9 cellular contexts compared by ENCODE assay signal in the genomic region with DNA sequence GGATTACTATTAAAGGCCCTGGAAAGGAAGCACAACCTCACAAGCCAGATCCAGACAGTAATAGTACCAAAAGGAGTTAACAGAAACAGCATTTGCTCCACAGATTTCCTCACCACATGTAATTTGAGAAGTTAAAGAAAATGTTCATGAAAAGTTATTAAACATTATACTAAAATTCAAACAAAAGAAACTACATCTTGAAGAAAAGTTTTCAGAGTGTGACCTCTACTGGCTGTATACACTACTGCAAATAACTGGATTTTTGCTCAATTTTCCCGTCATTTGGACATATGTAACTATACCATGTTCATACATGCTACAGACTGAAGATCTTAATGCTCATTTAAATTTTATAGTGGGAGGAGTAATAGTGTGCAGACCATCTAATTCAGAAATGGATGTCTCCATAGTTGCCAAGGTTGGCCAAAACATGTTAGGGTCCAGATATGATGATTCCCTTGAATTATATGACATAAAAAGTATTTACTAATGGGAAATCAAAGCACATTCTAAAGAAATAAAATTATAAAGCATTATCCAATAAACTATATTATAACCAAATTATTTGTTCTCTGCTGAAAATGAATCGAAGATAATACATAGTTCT. TPM values are rescaled to one million over a fixed set of nuclear protein-coding genes. Genes with fewer than 3 reads are reported as not detected.
DNase-seq lines count a peak whose midpoint lies in the region; ATAC-seq and TF ChIP-seq lines count a peak whose summit lies in the region.
"Had no signal": no experiment of that assay in that cellular context is flagged by ENCODE, and none has a peak within 500 bp of the region (broad histone marks: within the 10 kb centered on the region; RNA-seq: fewer than 3 reads in every experiment).

No MANE protein-coding gene starts in this region.

- H3K36me3 Mint-ChIP-seq in stimulated activated effector memory CD8-positive, alpha-beta T cell treated with anti-CD3 and anti-CD28 coated beads, Interleukin-12 subunit alpha, Interleukin-12 subunit beta, amount 100 ng/mL, for 72 hours, result no peaks in the 10 kb centered on the region

- peaks cover 37% of the 10 kb centered on the region for H3K79me2 ChIP-seq in OCI-LY1 (ENCODE audit: insufficient read depth, low read length)

- H3K4me3 ChIP-seq in right atrium auricular region (no peak overlapping the region), right cardiac atrium (ENCODE audit: low read length) (no peak overlapping the region), OCI-LY1 (ENCODE audit: low read depth, low read length, poor library complexity, severe bottlenecking) (no peak overlapping the region), epithelial cell of proximal tubule (ENCODE audit: low read depth, low read length) (no peak overlapping the region)

- no peak overlapping the region for H3K4me2 ChIP-seq in OCI-LY1 (ENCODE audit: low read length)

- no peaks in the 10 kb centered on the region for H4K20me1 ChIP-seq in OCI-LY1 (ENCODE audit: insufficient read depth, low read length)

- H3K9me2 ChIP-seq in OCI-LY1 (ENCODE audit: low read depth, low read length), result no peaks in the 10 kb centered on the region

- no peaks in the 10 kb centered on the region for H3K9me3 ChIP-seq in right atrium auricular region
- no peaks in the 10 kb centered on the region for H3K9me3 ChIP-seq in right cardiac atrium (ENCODE audit: control insufficient read depth, low read length)
- no peaks in the 10 kb centered on the region for H3K9me3 ChIP-seq in OCI-LY1 (ENCODE audit: low read length)

- H3K27ac Mint-ChIP-seq in stimulated activated effector memory CD8-positive, alpha-beta T cell treated with anti-CD3 and anti-CD28 coated beads, Interleukin-12 subunit alpha, Interleukin-12 subunit beta, amount 100 ng/mL, for 72 hours, result peak overlapping the region; percentile 23

- H3K27ac ChIP-seq in right atrium auricular region (no peak overlapping the region), right cardiac atrium (ENCODE audit: low read length) (no peak overlapping the region), OCI-LY1 (ENCODE audit: low read depth, low read length, poor library complexity, severe bottlenecking) (no peak overlapping the region)

- DNase-seq in right atrium auricular region (ENCODE audit: low spot score) (no peak), right cardiac atrium (no peak), epithelial cell of proximal tubule (ENCODE audit: low read depth) (no peak), NCI-H226 (no peak), inferior parietal cortex (ENCODE audit: extremely low spot score) (no peak), omental fat pad (ENCODE audit: low spot score) (no peak)
- no peak for DNase-seq in stimulated activated effector memory CD8-positive, alpha-beta T cell treated with anti-CD3 and anti-CD28 coated beads, Interleukin-12 subunit alpha, Interleukin-12 subunit beta, amount 100 ng/mL, for 72 hours (ENCODE audit: low spot score in 2 of 2)

- intact Hi-C loops in right cardiac atrium (cut with DNase I), result loop anchor here in 2 of 4 donors (10.0 kb wide), 1 partner anchor 171 kb away; a partner anchor contains a TSS

- H3K9ac ChIP-seq in OCI-LY1 (ENCODE audit: low read length), result no peak overlapping the region

- H3K4me3 Mint-ChIP-seq in stimulated activated effector memory CD8-positive, alpha-beta T cell treated with anti-CD3 and anti-CD28 coated beads, Interleukin-12 subunit alpha, Interleukin-12 subunit beta, amount 100 ng/mL, for 72 hours, result no peak overlapping the region
- H3K4me3 Mint-ChIP-seq: central memory CD8-positive, alpha-beta T cell had no signal

- TF ChIP-seq CTCF in right atrium auricular region (IDR thresholded peaks at IDR 0.05) (peak; percentile 36 to 66), OCI-LY1 (IDR thresholded peaks at IDR 0.05; ENCODE audit: low read length) (peak; percentile 77), epithelial cell of proximal tubule (conservative IDR thresholded peaks at IDR 0.05; ENCODE audit: low read depth, low read length) (peak; percentile 67), omental fat pad (IDR thresholded peaks at IDR 0.05) (no peak)

- H3K9me3 Mint-ChIP-seq in stimulated activated effector memory CD8-positive, alpha-beta T cell treated with anti-CD3 and anti-CD28 coated beads, Interleukin-12 subunit alpha, Interleukin-12 subunit beta, amount 100 ng/mL, for 72 hours, result no peaks in the 10 kb centered on the region
- H3K9me3 Mint-ChIP-seq: central memory CD8-positive, alpha-beta T cell had no signal

- peaks cover 20% of the 10 kb centered on the region for H3K4me1 Mint-ChIP-seq in stimulated activated effector memory CD8-positive, alpha-beta T cell treated with anti-CD3 and anti-CD28 coated beads, Interleukin-12 subunit alpha, Interleukin-12 subunit beta, amount 100 ng/mL, for 72 hours

- ATAC-seq in right cardiac atrium, result no peak
- ATAC-seq in stimulated activated effector memory CD8-positive, alpha-beta T cell treated with anti-CD3 and anti-CD28 coated beads, Interleukin-12 subunit alpha, Interleukin-12 subunit beta, amount 100 ng/mL, for 72 hours, result no peak
- no peak for ATAC-seq in omental fat pad (ENCODE audit: low FRiP score)

- H3K27me3 ChIP-seq in right atrium auricular region (no peaks in the 10 kb centered on the region), right cardiac atrium (ENCODE audit: control insufficient read depth, insufficient read depth) (no peaks in the 10 kb centered on the region), OCI-LY1 (ENCODE audit: insufficient read depth, low read length) (no peaks in the 10 kb centered on the region)

- peaks cover 44% of the 10 kb centered on the region for H3K36me3 ChIP-seq in right atrium auricular region
- H3K36me3 ChIP-seq in OCI-LY1 (ENCODE audit: insufficient read depth, low read length), result peaks cover 67% of the 10 kb centered on the region

- no peaks in the 10 kb centered on the region for H3F3A ChIP-seq in OCI-LY1 (ENCODE audit: insufficient read depth, low read length)

- H3K4me1 ChIP-seq in right atrium auricular region (peaks cover 0 to 17% of the 10 kb centered on the region in 2 donors), right cardiac atrium (ENCODE audit: control insufficient read depth, insufficient read depth, low read length) (no peaks in the 10 kb centered on the region), OCI-LY1 (ENCODE audit: insufficient read depth, low read length, severe bottlenecking) (peaks cover 18% of the 10 kb centered on the region)

- no peak overlapping the region for H2AFZ ChIP-seq in OCI-LY1 (ENCODE audit: low read length)

- 62% methylated on average over 2 of the region's 2 CpGs for WGBS in right cardiac atrium

RNA-seq across cellular contexts. Expression of a gene that starts 5.6 kb away (rescaled TPM):
- 10 to 100 TPM; 12.3 to 23.8 TPM for total RNA-seq in right atrium auricular region
- total RNA-seq in right cardiac atrium, result 10 to 100 TPM; 30.6 to 38.2 (median 33.3) TPM
- polyA plus RNA-seq in right cardiac atrium, result 7.3 TPM
- 20.1 and 42.0 TPM in 2 replicates for total RNA-seq in epithelial cell of proximal tubule
- 10 to 100 TPM; 28.8 to 39.9 (median 34.3) TPM for total RNA-seq in omental fat pad

RNA-seq across cellular contexts. Expression of a gene that starts 25.3 kb away (rescaled TPM):
- total RNA-seq in right atrium auricular region (10 to 100 TPM in 1 of 2 donors, 1 to 10 TPM in 1; 6.4 to 14.1 TPM), right cardiac atrium (10 to 100 TPM; 12.0 to 23.5 (median 16.7) TPM), epithelial cell of proximal tubule (39.6 and 50.4 TPM in 2 replicates), omental fat pad (10 to 100 TPM; 25.0 to 39.3 (median 32.8) TPM)
- 2.7 TPM for polyA plus RNA-seq in right cardiac atrium

Comparison
In these comparisons a context has a peak if more than half of its experiments do, and no peak if none do; other contexts are left out.
1. CTCF ChIP-seq: peak in right atrium auricular region (2 of 2), OCI-LY1 (single experiment) and epithelial cell of proximal tubule (single experiment); none in omental fat pad (0 of 3).